Comparison of ENCODE assay signal across 11 cellular contexts in genomic region chr5:157689942-157690689, GRCh38. TPM values are rescaled to one million over a fixed set of nuclear protein-coding genes. Genes with fewer than 3 reads are reported as not detected.
DNase-seq lines count a peak whose midpoint lies in the region; ATAC-seq and TF ChIP-seq lines count a peak whose summit lies in the region.
"Had no signal": no experiment of that assay in that cellular context is flagged by ENCODE, and none has a peak within 500 bp of the region (broad histone marks: within the 10 kb centered on the region; RNA-seq: fewer than 3 reads in every experiment).

No MANE protein-coding gene starts in this region.

- peaks cover 7% of the 10 kb centered on the region for H3K36me3 Mint-ChIP-seq in CD4-positive, CD25-positive, alpha-beta regulatory T cell
- H3K36me3 Mint-ChIP-seq in activated naive CD8-positive, alpha-beta T cell treated with anti-CD3 and anti-CD28 coated beads, Interleukin-2, amount 50 U/mL, for 24 hours (ENCODE audit: low read depth), result no peaks in the 10 kb centered on the region

- intact Hi-C loops in PC-3 (cut with micrococcal nuclease) (no loop called here), dorsolateral prefrontal cortex (cut with DNase I) (no loop called here)

- peak in 1 of 3 donors; percentile 42 for DNase-seq in CD4-positive, CD25-positive, alpha-beta regulatory T cell
- DNase-seq in PC-3 (no peak), osteoblast (ENCODE audit: insufficient read length, low spot score, missing footprints) (no peak), GM10266 (ENCODE audit: extremely low spot score) (no peak), dorsolateral prefrontal cortex (no peak)
- peak; percentile 39 for DNase-seq in activated naive CD8-positive, alpha-beta T cell treated with anti-CD3 and anti-CD28 coated beads, Interleukin-2, amount 50 U/mL, for 24 hours
- DNase-seq: effector CD4-positive, alpha-beta T cell; SHP77 treated with DMSO at 0.1 percent for 48 hours had no signal

- H3K9me3 ChIP-seq in CD4-positive, CD25-positive, alpha-beta regulatory T cell (ENCODE audit: control insufficient read depth in 2 of 2, low read length in 2 of 2), result no peaks in the 10 kb centered on the region
- H3K9me3 ChIP-seq in PC-3 (ENCODE audit: low read length) (no peaks in the 10 kb centered on the region), osteoblast (ENCODE audit: low read depth, low read length) (no peaks in the 10 kb centered on the region)
- H3K9me3 ChIP-seq: pancreas had no signal

- no peaks in the 10 kb centered on the region for H3K27me3 ChIP-seq in CD4-positive, CD25-positive, alpha-beta regulatory T cell (ENCODE audit: control insufficient read depth, insufficient read depth, low read length)
- H3K27me3 ChIP-seq in PC-3 (ENCODE audit: low read length) (no peaks in the 10 kb centered on the region), osteoblast (ENCODE audit: insufficient read depth, low read length) (no peaks in the 10 kb centered on the region), dorsolateral prefrontal cortex (peaks cover 0 to 7% (median 0%) of the 10 kb centered on the region in 45 donors)
- H3K27me3 ChIP-seq: pancreas had no signal

- no peak overlapping the region for H3K9ac ChIP-seq in PC-3 (ENCODE audit: low read length)

- H3K4me3 ChIP-seq in CD4-positive, CD25-positive, alpha-beta regulatory T cell (ENCODE audit: low read depth, low read length), result no peak overlapping the region
- H3K4me3 ChIP-seq in PC-3 (ENCODE audit: low read length), result no peak overlapping the region
- H3K4me3 ChIP-seq in osteoblast (ENCODE audit: insufficient read depth, low read length), result no peak overlapping the region
- H3K4me3 ChIP-seq in dorsolateral prefrontal cortex, result no peak overlapping the region
- H3K4me3 ChIP-seq: pancreas had no signal

- H2AFZ ChIP-seq in PC-3 (ENCODE audit: low read length), result no peak overlapping the region
- peak overlapping the region; percentile 35 for H2AFZ ChIP-seq in osteoblast (ENCODE audit: low read length)

- no peaks in the 10 kb centered on the region for H3K27me3 Mint-ChIP-seq in CD4-positive, CD25-positive, alpha-beta regulatory T cell
- peaks cover 8% of the 10 kb centered on the region for H3K27me3 Mint-ChIP-seq in activated naive CD8-positive, alpha-beta T cell treated with anti-CD3 and anti-CD28 coated beads, Interleukin-2, amount 50 U/mL, for 24 hours

- H3K4me1 ChIP-seq in CD4-positive, CD25-positive, alpha-beta regulatory T cell (ENCODE audit: control insufficient read depth, insufficient read depth, low read length, poor library complexity, severe bottlenecking), result no peaks in the 10 kb centered on the region
- H3K4me1 ChIP-seq in PC-3 (ENCODE audit: insufficient read depth, low read length), result no peaks in the 10 kb centered on the region
- no peaks in the 10 kb centered on the region for H3K4me1 ChIP-seq in osteoblast (ENCODE audit: insufficient read depth, low read length)
- H3K4me1 ChIP-seq: pancreas had no signal

- H3K4me1 Mint-ChIP-seq in CD4-positive, CD25-positive, alpha-beta regulatory T cell, result no peaks in the 10 kb centered on the region
- H3K4me1 Mint-ChIP-seq in activated naive CD8-positive, alpha-beta T cell treated with anti-CD3 and anti-CD28 coated beads, Interleukin-2, amount 50 U/mL, for 24 hours, result no peaks in the 10 kb centered on the region

- peak; percentile 45 to 55 for ATAC-seq in CD4-positive, CD25-positive, alpha-beta regulatory T cell (ENCODE audit: low read depth in 2 of 2)
- ATAC-seq in PC-3 (no peak), HG02759 (IDR thresholded peaks at IDR 0.05; ENCODE audit: unreplicated experiment) (no peak), GM21576 (IDR thresholded peaks at IDR 0.05; ENCODE audit: unreplicated experiment) (no peak)
- peak; percentile 59 for ATAC-seq in activated naive CD8-positive, alpha-beta T cell treated with anti-CD3 and anti-CD28 coated beads, Interleukin-2, amount 50 U/mL, for 24 hours

- BruUV-seq in PC-3 (replicated peaks; lab: Mats Ljungman, UMichigan), result no TSS peak

- H3K4me2 ChIP-seq in PC-3 (ENCODE audit: low read length), result no peak overlapping the region
- H3K4me2 ChIP-seq in osteoblast (ENCODE audit: insufficient read depth, low read length), result no peak overlapping the region

- H3K4me3 Mint-ChIP-seq in CD4-positive, CD25-positive, alpha-beta regulatory T cell, result no peak overlapping the region
- no peak overlapping the region for H3K4me3 Mint-ChIP-seq in activated naive CD8-positive, alpha-beta T cell treated with anti-CD3 and anti-CD28 coated beads, Interleukin-2, amount 50 U/mL, for 24 hours

- 0 out of 2 replicates have a peak, but pooled peaks have one; percentile 18 for TF ChIP-seq CTCF in PC-3 (conservative IDR thresholded peaks at IDR 0.05; ENCODE audit: low read depth, low read length)
- no peak for TF ChIP-seq CTCF in osteoblast (IDR thresholded peaks at IDR 0.05; ENCODE audit: extremely low read depth, low read depth, low read length)
- no peak for TF ChIP-seq CTCF in GM10266 (IDR thresholded peaks at IDR 0.05; ENCODE audit: control insufficient read depth, insufficient read depth, low read depth, missing control alignments)
- TF ChIP-seq CTCF in dorsolateral prefrontal cortex (IDR thresholded peaks at IDR 0.05 in 54 of 56, conservative IDR thresholded peaks at IDR 0.05 in 2 of 56; ENCODE audit: low read depth in 1 of 56, partially characterized antibody in 56 of 56), result no peak

- no peaks in the 10 kb centered on the region for H3F3A ChIP-seq in PC-3 (ENCODE audit: low read length, unreplicated experiment)

- POLR2A ChIA-PET in PC-3 (lab: Charles Lee; ENCODE audit: unreplicated experiment), result no interaction called here

- H3K27ac Mint-ChIP-seq in CD4-positive, CD25-positive, alpha-beta regulatory T cell, result no peak overlapping the region
- H3K27ac Mint-ChIP-seq in activated naive CD8-positive, alpha-beta T cell treated with anti-CD3 and anti-CD28 coated beads, Interleukin-2, amount 50 U/mL, for 24 hours, result no peak overlapping the region

- CTCF ChIA-PET in PC-3 (lab: Charles Lee), result no interaction called here

- peaks cover 0 to 4% (median 0%) of the 10 kb centered on the region in 7 donors for H3K9me3 Mint-ChIP-seq in CD4-positive, CD25-positive, alpha-beta regulatory T cell
- peaks cover 6% of the 10 kb centered on the region for H3K9me3 Mint-ChIP-seq in activated naive CD8-positive, alpha-beta T cell treated with anti-CD3 and anti-CD28 coated beads, Interleukin-2, amount 50 U/mL, for 24 hours

- H3K79me2 ChIP-seq in PC-3 (ENCODE audit: low read length), result no peaks in the 10 kb centered on the region
- H3K79me2 ChIP-seq in osteoblast (ENCODE audit: insufficient read depth, low read length), result no peaks in the 10 kb centered on the region

- H4K20me1 ChIP-seq in PC-3 (ENCODE audit: low read length) (no peaks in the 10 kb centered on the region), osteoblast (ENCODE audit: insufficient read depth, low read length) (no peaks in the 10 kb centered on the region)

- H3K36me3 ChIP-seq in CD4-positive, CD25-positive, alpha-beta regulatory T cell (ENCODE audit: control insufficient read depth, insufficient read depth, low read length), result no peaks in the 10 kb centered on the region
- no peaks in the 10 kb centered on the region for H3K36me3 ChIP-seq in PC-3 (ENCODE audit: low read depth, low read length)
- H3K36me3 ChIP-seq in osteoblast (ENCODE audit: insufficient read depth, low read length), result no peaks in the 10 kb centered on the region
- H3K36me3 ChIP-seq: pancreas had no signal

- no peak overlapping the region for H3K27ac ChIP-seq in CD4-positive, CD25-positive, alpha-beta regulatory T cell (ENCODE audit: insufficient read depth, low read length, poor library complexity, severe bottlenecking)
- no peak overlapping the region for H3K27ac ChIP-seq in PC-3 (ENCODE audit: low read length)
- H3K27ac ChIP-seq in osteoblast (ENCODE audit: low read depth, low read length), result no peak overlapping the region
- no peak overlapping the region for H3K27ac ChIP-seq in dorsolateral prefrontal cortex
- H3K27ac ChIP-seq: pancreas had no signal

- no peaks in the 10 kb centered on the region for H3K9me2 ChIP-seq in PC-3 (replicated peaks; ENCODE audit: low read length)

RNA-seq across cellular contexts. Expression of gene C5orf52, which starts 18.8 kb away (rescaled TPM):
- not detected for total RNA-seq in CD4-positive, CD25-positive, alpha-beta regulatory T cell
- polyA plus RNA-seq in CD4-positive, CD25-positive, alpha-beta regulatory T cell, result not detected
- 0.84 TPM in 1 of 2 replicates, not detected in the other for total RNA-seq in PC-3 (2014; rRNA removed)
- total RNA-seq in osteoblast, result not detected in 2 replicates
- total RNA-seq in dorsolateral prefrontal cortex, result under 1 TPM in 2 of 120 experiments, not detected in 118; 0.78 to 0.81 TPM
- total RNA-seq: pancreas had no signal
- polyA plus RNA-seq: pancreas had no signal

RNA-seq across cellular contexts. Expression of gene SOX30, which starts 37.9 kb away (rescaled TPM):
- total RNA-seq in CD4-positive, CD25-positive, alpha-beta regulatory T cell, result not detected
- polyA plus RNA-seq in CD4-positive, CD25-positive, alpha-beta regulatory T cell, result under 1 TPM; 0.46 to 0.84 (median 0.56) TPM
- total RNA-seq in PC-3 (2014; rRNA removed) (0.51 TPM in 1 of 2 replicates, not detected in the other), osteoblast (under 0.01 TPM in 2 replicates), dorsolateral prefrontal cortex (1 to 10 TPM in 1 of 120 experiments, under 1 TPM in 42, not detected in 77; 0.12 to 1.1 (median 0.32) TPM)
- total RNA-seq: pancreas had no signal

RNA-seq across cellular contexts. Expression of gene THG1L, which starts 41.1 kb away (rescaled TPM):
- 4.5 TPM for total RNA-seq in CD4-positive, CD25-positive, alpha-beta regulatory T cell
- polyA plus RNA-seq in CD4-positive, CD25-positive, alpha-beta regulatory T cell, result 1 to 10 TPM; 5.0 to 6.6 (median 5.5) TPM
- total RNA-seq in PC-3 (2014; rRNA removed) (45.1 and 45.3 TPM in 2 replicates), osteoblast (27.9 and 30.6 TPM in 2 replicates), dorsolateral prefrontal cortex (1 to 10 TPM; 2.4 to 8.6 (median 5.0) TPM)

RNA-seq across cellular contexts. Expression of gene LSM11, which starts 53.4 kb away (rescaled TPM):
- 1.5 TPM for total RNA-seq in CD4-positive, CD25-positive, alpha-beta regulatory T cell
- 1 to 10 TPM in 1 of 4 donors, under 1 TPM in 3; 0.22 to 1.6 (median 0.74) TPM for polyA plus RNA-seq in CD4-positive, CD25-positive, alpha-beta regulatory T cell
- total RNA-seq in PC-3 (2014; rRNA removed) (5.0 and 5.1 TPM in 2 replicates), osteoblast (4.4 and 4.7 TPM in 2 replicates), dorsolateral prefrontal cortex (10 to 100 TPM in 115 of 120 experiments, 1 to 10 TPM in 5; 6.5 to 28.4 (median 16.7) TPM)

Comparison
In these comparisons a context has a peak if more than half of its experiments do, and no peak if none do; other contexts are left out.
1. ATAC-seq: peak in CD4-positive, CD25-positive, alpha-beta regulatory T cell (2 of 2) and activated naive CD8-positive, alpha-beta T cell treated with anti-CD3 and anti-CD28 coated beads, Interleukin-2, amount 50 U/mL, for 24 hours (single experiment); none in PC-3 (single experiment), HG02759 (single experiment) and GM21576 (single experiment).